In genomic region chr5:40227927-40228326, GRCh38 we compare ENCODE assay signal across 25 cellular contexts.
DNase-seq lines count a peak whose midpoint lies in the region; ATAC-seq and TF ChIP-seq lines count a peak whose summit lies in the region.
"Had no signal": no experiment of that assay in that cellular context is flagged by ENCODE, and none has a peak within 500 bp of the region (broad histone marks: within the 10 kb centered on the region; RNA-seq: fewer than 3 reads in every experiment).

No MANE protein-coding gene starts in this region.

- BruUV-seq in IMR-90 (replicated peaks; lab: Mats Ljungman, UMichigan) = no TSS peak

- intact Hi-C loops in IMR-90 (cut with micrococcal nuclease) = loop anchor here (2.0 kb wide), 1 partner anchor 453 kb away; no protein-coding TSS in a partner anchor

- H3K4me1 ChIP-seq in IMR-90 (ENCODE audit: control insufficient read depth, insufficient read depth, low read length) (peaks cover 13% of the 10 kb centered on the region; the same call in 1 of the 2 replicates), SJCRH30 (peaks cover 21% of the 10 kb centered on the region)
- H3K4me1 ChIP-seq: HAP-1 had no signal

- dilution Hi-C loops in IMR-90 (cut with HindIII; ENCODE audit: low sequenced_read_pairs, unreplicated experiment) = no loop called here

- peak; percentile 33 for DNase-seq in IMR-90
- DNase-seq in SJCRH30 = peak; percentile 19 to 48
- DNase-seq in mesothelial cell of epicardium (ENCODE audit: low spot score in 2 of 2, unreplicated experiment in 2 of 2) = no peak
- no peak for DNase-seq in anterior cingulate cortex (lab: John Stamatoyannopoulos, UW)
- DNase-seq: AML-193; CD4-positive, alpha-beta T cell; GOT3; Karpas-422; NCI-H1092; NCI-H1436; NCI-H187; NCI-H2081 treated with DMSO at 0.1 percent for 48 hours; NCI-H2171; NCI-H345; NCI-H510A treated with DMSO at 0.1 percent for 48 hours; NCI-H82; SHP77 had no signal

- no peak overlapping the region for H4K91ac ChIP-seq in IMR-90 (ENCODE audit: insufficient read depth, low read depth, low read length)

- H3K4me3 Mint-ChIP-seq in mesothelial cell of epicardium = no peak overlapping the region
- H3K4me3 Mint-ChIP-seq in stimulated activated memory B cell treated with anti-CD40 and anti-IgM and Interleukin-4, amounts not matched to agents 10 μg/mL and 1 μg/mL and 100 μg/mL, for 72 hours = no peak overlapping the region
- H3K4me3 Mint-ChIP-seq: CD4-positive, alpha-beta T cell had no signal

- peaks cover 3% of the 10 kb centered on the region for H3K9me1 ChIP-seq in IMR-90 (ENCODE audit: insufficient read depth, low read length)

- H2AK9ac ChIP-seq in IMR-90 (replicated peaks; ENCODE audit: low read depth, low read length, poor library complexity) = no peak overlapping the region

- TF ChIP-seq CTCF in IMR-90 (conservative IDR thresholded peaks at IDR 0.05; ENCODE audit: low read depth, low read length) (no peak), mesothelial cell of epicardium (IDR thresholded peaks at IDR 0.05; ENCODE audit: unreplicated experiment) (no peak)

- H3K9me3 ChIP-seq in IMR-90 (ENCODE audit: control insufficient read depth, insufficient read depth, low read length) (no peaks in the 10 kb centered on the region), SJCRH30 (replicated peaks) (no peaks in the 10 kb centered on the region)
- H3K9me3 ChIP-seq: BLaER1 treated with 17β-estradiol and CSF1 and Interleukin-3, amounts not matched to agents 10 nM and 100 nM; HAP-1 had no signal

- no peaks in the 10 kb centered on the region for H3K79me1 ChIP-seq in IMR-90 (ENCODE audit: low read depth in 1 of 2, low read length in 2 of 2)

- H2BK15ac ChIP-seq in IMR-90 (ENCODE audit: low read depth, low read length) = no peak overlapping the region

- H3K36me3 Mint-ChIP-seq in mesothelial cell of epicardium = no peaks in the 10 kb centered on the region
- H3K36me3 Mint-ChIP-seq in stimulated activated memory B cell treated with anti-CD40 and anti-IgM and Interleukin-4, amounts not matched to agents 10 μg/mL and 1 μg/mL and 100 μg/mL, for 72 hours = no peaks in the 10 kb centered on the region

- no peak for TF ChIP-seq POLR2A in IMR-90 (IDR thresholded peaks at IDR 0.05; ENCODE audit: low read depth, low read length)

- POLR2A ChIA-PET in IMR-90 (lab: Charles Lee; ENCODE audit: unreplicated experiment) = no interaction called here

- ATAC-seq in IMR-90 (ENCODE audit: low read depth) (no peak), GM18907 (IDR thresholded peaks at IDR 0.05; ENCODE audit: unreplicated experiment) (no peak), GM19035 (IDR thresholded peaks at IDR 0.05; ENCODE audit: unreplicated experiment) (no peak), HG03095 (IDR thresholded peaks at IDR 0.05; ENCODE audit: unreplicated experiment) (no peak)
- ATAC-seq in stimulated activated memory B cell treated with anti-CD40 and anti-IgM and Interleukin-4, amounts not matched to agents 10 μg/mL and 1 μg/mL and 100 μg/mL, for 72 hours = no peak
- ATAC-seq: Panc1 had no signal

- H2BK5ac ChIP-seq in IMR-90 (ENCODE audit: low read depth, low read length, poor library complexity, severe bottlenecking) = no peak overlapping the region

- no peak overlapping the region for H3K14ac ChIP-seq in IMR-90 (replicated peaks; ENCODE audit: low read depth, low read length)

- H2BK20ac ChIP-seq in IMR-90 (ENCODE audit: low read depth, low read length) = peak overlapping the region; percentile 11; the same call in 1 of the 2 replicates

- 0 out of 2 replicates have a peak overlapping the region, but pooled peaks have one; percentile 3 for H2AK5ac ChIP-seq in IMR-90 (ENCODE audit: low read depth, low read length)

- H4K8ac ChIP-seq in IMR-90 (ENCODE audit: low read depth in 2 of 2, low read length in 2 of 2) = no peak overlapping the region

- no peak overlapping the region for H2AFZ ChIP-seq in IMR-90 (replicated peaks; ENCODE audit: low read length, poor library complexity)

- no peak overlapping the region for H3K4me2 ChIP-seq in IMR-90 (ENCODE audit: low read depth, low read length)
- H3K4me2 ChIP-seq: BLaER1 treated with 17β-estradiol and CSF1 and Interleukin-3, amounts not matched to agents 10 nM and 100 nM had no signal

- peak overlapping the region; percentile 1 for H3K27ac Mint-ChIP-seq in mesothelial cell of epicardium
- H3K27ac Mint-ChIP-seq in stimulated activated memory B cell treated with anti-CD40 and anti-IgM and Interleukin-4, amounts not matched to agents 10 μg/mL and 1 μg/mL and 100 μg/mL, for 72 hours = peak overlapping the region; percentile 87
- H3K27ac Mint-ChIP-seq: CD4-positive, alpha-beta T cell had no signal

- H3K27ac ChIP-seq in IMR-90 (ENCODE audit: insufficient read depth, low read length) (no peak overlapping the region), SJCRH30 (no peak overlapping the region)
- H3K27ac ChIP-seq: BLaER1 treated with 17β-estradiol and CSF1 and Interleukin-3, amounts not matched to agents 10 nM and 100 nM; RWPE1 had no signal

- no peak overlapping the region for H3K56ac ChIP-seq in IMR-90 (ENCODE audit: extremely low read depth, insufficient read depth, low read length)

- H3K4me3 ChIP-seq in IMR-90 (ENCODE audit: insufficient read depth, low read depth, low read length) = no peak overlapping the region
- H3K4me3 ChIP-seq in SJCRH30 = no peak overlapping the region
- H3K4me3 ChIP-seq: BLaER1 treated with 17β-estradiol and CSF1 and Interleukin-3, amounts not matched to agents 10 nM and 100 nM; HAP-1 had no signal

- no peak for TF ChIP-seq RAD21 in IMR-90 (IDR thresholded peaks at IDR 0.05; ENCODE audit: low read length)

- H3K36me3 ChIP-seq in IMR-90 (ENCODE audit: control insufficient read depth, insufficient read depth, low read length) (no peaks in the 10 kb centered on the region), SJCRH30 (no peaks in the 10 kb centered on the region)
- H3K36me3 ChIP-seq: BLaER1 treated with 17β-estradiol and CSF1 and Interleukin-3, amounts not matched to agents 10 nM and 100 nM; HAP-1 had no signal

- H4K5ac ChIP-seq in IMR-90 (ENCODE audit: low read depth, low read length) = no peak overlapping the region

- H3K27me3 Mint-ChIP-seq in mesothelial cell of epicardium (ENCODE audit: low read depth) = no peaks in the 10 kb centered on the region
- H3K27me3 Mint-ChIP-seq in stimulated activated memory B cell treated with anti-CD40 and anti-IgM and Interleukin-4, amounts not matched to agents 10 μg/mL and 1 μg/mL and 100 μg/mL, for 72 hours = no peaks in the 10 kb centered on the region

- H4K20me1 ChIP-seq in IMR-90 (ENCODE audit: insufficient read depth, low read length) = no peaks in the 10 kb centered on the region
- H4K20me1 ChIP-seq: BLaER1 treated with 17β-estradiol and CSF1 and Interleukin-3, amounts not matched to agents 10 nM and 100 nM had no signal

- H3K27me3 ChIP-seq in IMR-90 (ENCODE audit: control insufficient read depth, insufficient read depth, low read length) = no peaks in the 10 kb centered on the region
- no peaks in the 10 kb centered on the region for H3K27me3 ChIP-seq in SJCRH30
- H3K27me3 ChIP-seq: BLaER1 treated with 17β-estradiol and CSF1 and Interleukin-3, amounts not matched to agents 10 nM and 100 nM had no signal

- peaks cover 41% of the 10 kb centered on the region for H3K4me1 Mint-ChIP-seq in mesothelial cell of epicardium
- H3K4me1 Mint-ChIP-seq in stimulated activated memory B cell treated with anti-CD40 and anti-IgM and Interleukin-4, amounts not matched to agents 10 μg/mL and 1 μg/mL and 100 μg/mL, for 72 hours = peaks cover 52% of the 10 kb centered on the region

- no peak overlapping the region; the same call in 1 of the 2 replicates for H2BK120ac ChIP-seq in IMR-90 (ENCODE audit: low read depth, low read length)

- H3K9me3 Mint-ChIP-seq in mesothelial cell of epicardium = no peaks in the 10 kb centered on the region
- no peaks in the 10 kb centered on the region for H3K9me3 Mint-ChIP-seq in stimulated activated memory B cell treated with anti-CD40 and anti-IgM and Interleukin-4, amounts not matched to agents 10 μg/mL and 1 μg/mL and 100 μg/mL, for 72 hours
- H3K9me3 Mint-ChIP-seq: CD4-positive, alpha-beta T cell had no signal

- no CpG with 5 or more reads among the region's 2 CpGs for WGBS in IMR-90 (ENCODE audit: extremely low coverage in 2 of 2, insufficient read length in 1 of 2), 2 experiments

- in situ Hi-C loops in IMR-90 (cut with MboI; ENCODE audit: low sequenced_read_pairs) = loop anchor here (10.0 kb wide), 1 partner anchor 447 kb away; the partner anchor contains the start of gene PTGER4

- H3K23ac ChIP-seq in IMR-90 (ENCODE audit: low read depth, low read length) = no peak overlapping the region

- H3K18ac ChIP-seq in IMR-90 (ENCODE audit: low read depth, low read length) = peak overlapping the region; percentile 16; the same call in 1 of the 2 replicates

- CTCF ChIA-PET in IMR-90 (lab: Yijun Ruan, JAX) = interaction anchor here (1.2 kb wide), 1 partner anchor 17 kb away, joined by 3 read pairs; no protein-coding TSS in a partner anchor

- no peak overlapping the region for H3K9ac ChIP-seq in IMR-90 (ENCODE audit: low read depth, low read length)
- H3K9ac ChIP-seq: BLaER1 treated with 17β-estradiol and CSF1 and Interleukin-3, amounts not matched to agents 10 nM and 100 nM had no signal

- no peak overlapping the region for H3K4ac ChIP-seq in IMR-90 (ENCODE audit: low read depth, low read length)

TF ChIP-seq in IMR-90, 13 proteins besides CTCF, POLR2A, EP300 and RAD21 (continues in another document):
- TF ChIP-seq NFE2L2 (IDR thresholded peaks at IDR 0.05; ENCODE audit: low read depth, low read length) = no peak
- no peak for TF ChIP-seq FOS (IDR thresholded peaks at IDR 0.05; ENCODE audit: low read depth, low read length)
- no peak for TF ChIP-seq MAFK (IDR thresholded peaks at IDR 0.05; ENCODE audit: low read depth, low read length)
- TF ChIP-seq BHLHE40 (IDR thresholded peaks at IDR 0.05; ENCODE audit: low read depth, low read length) = no peak
- no peak for TF ChIP-seq USF2 (IDR thresholded peaks at IDR 0.05; ENCODE audit: low read depth, low read length)
- no peak for TF ChIP-seq CHD1 (IDR thresholded peaks at IDR 0.05; ENCODE audit: low read depth, low read length)
- no peak for TF ChIP-seq RCOR1 (IDR thresholded peaks at IDR 0.05; ENCODE audit: insufficient replicate concordance, low read length)
- TF ChIP-seq MAZ (IDR thresholded peaks at IDR 0.05; ENCODE audit: borderline replicate concordance, low read depth, low read length) = no peak
- no peak for TF ChIP-seq SMC3 (IDR thresholded peaks at IDR 0.05; ENCODE audit: low read depth, low read length)

Comparison
In these comparisons a context has a peak if more than half of its experiments do, and no peak if none do; other contexts are left out.
1. DNase-seq: peak in IMR-90 (single experiment) and SJCRH30 (2 of 2); none in mesothelial cell of epicardium (0 of 2) and anterior cingulate cortex (0 of 58).